Comparison of ENCODE assay signal across 9 cellular contexts in genomic region chr4:1310031-1310795, GRCh38.
DNase-seq lines count a peak whose midpoint lies in the region; ATAC-seq and TF ChIP-seq lines count a peak whose summit lies in the region.
"Had no signal": no experiment of that assay in that cellular context is flagged by ENCODE, and none has a peak within 500 bp of the region (broad histone marks: within the 10 kb centered on the region; RNA-seq: fewer than 3 reads in every experiment).

No MANE protein-coding gene starts in this region.

- peak overlapping the region; percentile 73 for H3K4me3 Mint-ChIP-seq in nephron progenitor cell

- ATAC-seq in GM19328 (IDR thresholded peaks at IDR 0.05; ENCODE audit: unreplicated experiment) (no peak), GM21723 (IDR thresholded peaks at IDR 0.05; ENCODE audit: unreplicated experiment) (no peak)

- H3K36me3 Mint-ChIP-seq in nephron progenitor cell (ENCODE audit: low read depth) = peaks cover 78% of the 10 kb centered on the region

- peak overlapping the region; percentile 75; the same call in 1 of the 2 replicates for H3K27ac ChIP-seq in VCaP

- H3K27ac Mint-ChIP-seq in nephron progenitor cell = peak overlapping the region; percentile 85

- TF ChIP-seq CTCF in VCaP (conservative IDR thresholded peaks at IDR 0.05) = no peak
- TF ChIP-seq CTCF in nephron progenitor cell (IDR thresholded peaks at IDR 0.05) = no peak

- peaks cover 36% of the 10 kb centered on the region for H3K9me3 Mint-ChIP-seq in nephron progenitor cell

- peaks cover 29% of the 10 kb centered on the region for H3K4me1 Mint-ChIP-seq in nephron progenitor cell

- peak; percentile 53 for DNase-seq in AG08396 (ENCODE audit: low spot score)
- peak; percentile 18 for DNase-seq in fibroblast of peridontal ligament (ENCODE audit: extremely low read depth)
- no peak for DNase-seq in nephron progenitor cell
- DNase-seq in NCI-H510A (lab: John Stamatoyannopoulos, UW) = no peak
- DNase-seq in activated gamma-delta T cell (lab: John Stamatoyannopoulos, UW) = no peak
- DNase-seq: DND-41 had no signal

- peaks cover 4% of the 10 kb centered on the region for H3K27me3 Mint-ChIP-seq in nephron progenitor cell (ENCODE audit: low read depth, poor library complexity)

Comparison
In these comparisons a context has a peak if more than half of its experiments do, and no peak if none do; other contexts are left out.
1. DNase-seq: peak in AG08396 (single experiment) and fibroblast of peridontal ligament (single experiment); none in nephron progenitor cell (single experiment), NCI-H510A (single experiment) and activated gamma-delta T cell (single experiment).